9 cellular contexts compared by ENCODE assay signal in the genomic region with DNA sequence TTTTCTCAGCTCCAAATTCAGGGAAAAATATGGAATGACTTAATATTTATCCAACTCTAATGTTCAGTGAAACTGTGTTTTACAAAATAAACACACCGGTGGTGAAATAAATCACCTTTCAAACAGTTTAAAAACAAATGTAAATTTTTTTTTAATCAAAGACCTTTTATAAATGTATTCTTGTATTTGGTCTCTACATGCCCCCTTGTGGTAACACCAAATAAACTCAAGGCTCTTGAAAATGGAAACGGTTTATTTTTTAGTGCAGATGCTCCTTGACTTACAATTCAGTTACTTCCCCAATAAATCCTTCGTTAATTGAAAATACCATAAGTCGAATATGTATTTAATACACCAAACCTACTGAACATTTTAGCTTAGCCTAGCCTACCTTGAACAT. TPM values are rescaled to one million over a fixed set of nuclear protein-coding genes. Genes with fewer than 3 reads are reported as not detected.
DNase-seq lines count a peak whose midpoint lies in the region; ATAC-seq, FAIRE-seq and TF ChIP-seq lines count a peak whose summit lies in the region.
"Had no signal": no experiment of that assay in that cellular context is flagged by ENCODE, and none has a peak within 500 bp of the region (broad histone marks: within the 10 kb centered on the region; RNA-seq: fewer than 3 reads in every experiment).

No MANE protein-coding gene starts in this region.

- H3K9me3 Mint-ChIP-seq in mesothelial cell of epicardium, result peaks cover 8% of the 10 kb centered on the region
- H3K9me3 Mint-ChIP-seq: IgD-negative memory B cell had no signal

- no peaks in the 10 kb centered on the region for H3K9me3 ChIP-seq in breast epithelium

- no peaks in the 10 kb centered on the region for H3K36me3 ChIP-seq in breast epithelium

- ATAC-seq in GM21360 (IDR thresholded peaks at IDR 0.05; ENCODE audit: unreplicated experiment) (no peak), GM21390 (IDR thresholded peaks at IDR 0.05; ENCODE audit: unreplicated experiment) (no peak)

- H3K27me3 ChIP-seq in breast epithelium, result peaks cover 0 to 6% of the 10 kb centered on the region in 2 donors

- H3K27ac Mint-ChIP-seq in mesothelial cell of epicardium, result no peak overlapping the region
- H3K27ac Mint-ChIP-seq: IgD-negative memory B cell had no signal

- no peak for TF ChIP-seq CTCF in D721Med (IDR thresholded peaks at IDR 0.05; ENCODE audit: insufficient read depth, missing control alignments)
- peak; percentile 37 for TF ChIP-seq CTCF in LNCaP clone FGC (IDR thresholded peaks at IDR 0.05; ENCODE audit: control insufficient read depth, extremely low read depth, insufficient read depth)
- peak in 2 of 3 donors; percentile 23 to 37 for TF ChIP-seq CTCF in breast epithelium (IDR thresholded peaks at IDR 0.05)
- peak; percentile 65 for TF ChIP-seq CTCF in mesothelial cell of epicardium (IDR thresholded peaks at IDR 0.05; ENCODE audit: unreplicated experiment)

- FAIRE-seq in D721Med (lab: Jason Lieb, UNC), result peak; percentile 11
- no peak for FAIRE-seq in GM12891 (lab: Jason Lieb, UNC)

- no peaks in the 10 kb centered on the region for H3K36me3 Mint-ChIP-seq in mesothelial cell of epicardium
- H3K36me3 Mint-ChIP-seq: IgD-negative memory B cell had no signal

- no peaks in the 10 kb centered on the region for H3K27me3 Mint-ChIP-seq in mesothelial cell of epicardium (ENCODE audit: low read depth)
- H3K27me3 Mint-ChIP-seq: IgD-negative memory B cell had no signal

- intact Hi-C loops in breast epithelium (cut with DNase I; ENCODE audit: low total_unique reads), result no loop called here

- H3K4me3 Mint-ChIP-seq in mesothelial cell of epicardium, result no peak overlapping the region

- H3K4me1 ChIP-seq in breast epithelium, result no peaks in the 10 kb centered on the region

- no peaks in the 10 kb centered on the region for H3K4me1 Mint-ChIP-seq in mesothelial cell of epicardium

- TF ChIP-seq POLR2A in breast epithelium (IDR thresholded peaks at IDR 0.05) (no peak), GM12891 (IDR thresholded peaks at IDR 0.05; ENCODE audit: low read depth, low read length) (no peak)

- DNase-seq in D721Med (ENCODE audit: insufficient read length, low spot score), result no peak
- DNase-seq in LNCaP clone FGC (ENCODE audit: low read depth), result no peak
- DNase-seq in breast epithelium (ENCODE audit: low spot score in 2 of 2), result no peak
- DNase-seq in mesothelial cell of epicardium (ENCODE audit: low spot score in 2 of 2, unreplicated experiment in 2 of 2), result no peak
- DNase-seq in GM12891 (ENCODE audit: insufficient read length, low spot score), result no peak
- DNase-seq in activated CD8-positive, alpha-beta memory T cell treated with anti-CD3 and anti-CD28 coated beads, Interleukin-2, amount 50 U/mL, for 4 hours, result no peak

- no peak overlapping the region for H3K27ac ChIP-seq in breast epithelium

- H3K4me3 ChIP-seq in LNCaP clone FGC (ENCODE audit: low read depth, low read length), result peak overlapping the region; percentile 38; the same call in 1 of the 2 replicates
- H3K4me3 ChIP-seq in breast epithelium, result peak overlapping the region; percentile 23 to 48 (median 30)

TF ChIP-seq in GM12891, 5 proteins besides CTCF, POLR2A, EP300 and RAD21:
- TF ChIP-seq TAF1 (IDR thresholded peaks at IDR 0.05; ENCODE audit: low read depth, low read length) (no peak), PAX5 (IDR thresholded peaks at IDR 0.05; ENCODE audit: insufficient read depth, low read length, severe bottlenecking) (no peak), POLR2AphosphoS5 (IDR thresholded peaks at IDR 0.05; ENCODE audit: low read depth, low read length) (no peak), POU2F2 (IDR thresholded peaks at IDR 0.05; ENCODE audit: low read depth, low read length) (no peak), SPI1 (IDR thresholded peaks at IDR 0.05; ENCODE audit: low read depth, low read length) (no peak)

RNA-seq across cellular contexts. Expression of a gene that starts 45.9 kb away (rescaled TPM):
- 100 to 1,000 TPM in 1 of 3 donors, 10 to 100 TPM in 2; 63.6 to 149 (median 81.2) TPM for total RNA-seq in breast epithelium
- total RNA-seq in mesothelial cell of epicardium, result 4.9 to 7.7 TPM (median 5.3 TPM) in 3 replicates
- polyA plus RNA-seq in GM12891 (2012; ENCODE audit: low read depth, missing spikeins), result 15.8 TPM
